ENCODE assay signal across 14 cellular contexts in genomic region chr1:36481771-36482723, GRCh38. TPM values are rescaled to one million over a fixed set of nuclear protein-coding genes. Genes with fewer than 3 reads are reported as not detected.
A peak's percentile ranks its signal among the peaks of the same experiment; 100 is the strongest.
DNase-seq lines count a peak whose midpoint lies in the region; ATAC-seq, FAIRE-seq and TF ChIP-seq lines count a peak whose summit lies in the region.
"Had no signal": no experiment of that assay in that cellular context is flagged by ENCODE, and none has a peak within 500 bp of the region (broad histone marks: within the 10 kb centered on the region; RNA-seq: fewer than 3 reads in every experiment).

No MANE protein-coding gene starts in this region.

- peak; percentile 21 to 51 for ATAC-seq in activated T-cell treated with anti-CD3 and anti-CD28 coated beads, Interleukin-2, amount 50 U/mL, for 4 hours
- peak; percentile 29 for ATAC-seq in HepG2
- ATAC-seq in HG03432 (IDR thresholded peaks at IDR 0.05; ENCODE audit: unreplicated experiment) = no peak

- H3K79me2 ChIP-seq in HepG2 (ENCODE audit: insufficient read depth, low read length) = no peaks in the 10 kb centered on the region

- peaks cover 7% of the 10 kb centered on the region for H3K4me1 Mint-ChIP-seq in activated T-cell treated with anti-CD3 and anti-CD28 coated beads, Interleukin-2, amount 50 U/mL, for 4 hours (ENCODE audit: low read depth)
- H3K4me1 Mint-ChIP-seq in activated T-helper 1 cell treated with anti-CD3 and anti-CD28 coated beads, Interleukin-12 subunit alpha, Interleukin-12 subunit beta, Interleukin-2, Interleukin-4 antibody, amounts not matched to agents 30 ng/mL and 10 ng/mL and 1 ng/mL, durations not matched to agents 14 hours and 24 hours and 36 hours (ENCODE audit: low read depth) = peaks cover 21% of the 10 kb centered on the region

- no peaks in the 10 kb centered on the region for H4K20me1 ChIP-seq in HepG2 (ENCODE audit: insufficient read depth, low read length)

- peak overlapping the region; percentile 83 for H3K27ac Mint-ChIP-seq in activated T-helper 1 cell treated with anti-CD3 and anti-CD28 coated beads, Interleukin-12 subunit alpha, Interleukin-12 subunit beta, Interleukin-2, Interleukin-4 antibody, amounts not matched to agents 30 ng/mL and 10 ng/mL and 1 ng/mL, durations not matched to agents 14 hours and 24 hours and 36 hours
- H3K27ac Mint-ChIP-seq: nephron had no signal

- intact Hi-C loops in activated T-helper 1 cell treated with anti-CD3 and anti-CD28 coated beads, Interleukin-12 subunit alpha, Interleukin-12 subunit beta, Interleukin-2, Interleukin-4 antibody, amounts not matched to agents 30 ng/mL and 10 ng/mL and 1 ng/mL, durations not matched to agents 14 hours and 24 hours and 36 hours (cut with micrococcal nuclease) = no loop called here
- intact Hi-C loops in HepG2 (cut with micrococcal nuclease; ENCODE audit: unreplicated experiment) = no loop called here
- intact Hi-C loops in stomach (cut with DNase I; ENCODE audit: low total_unique reads) = no loop called here

- H3K4me1 ChIP-seq in HepG2 (ENCODE audit: insufficient read depth, low read length) (peaks cover 53% of the 10 kb centered on the region), stomach (peaks cover 0 to 29% (median 16%) of the 10 kb centered on the region in 4 donors)

- peak overlapping the region; percentile 70 for H3K4me3 Mint-ChIP-seq in activated T-cell treated with anti-CD3 and anti-CD28 coated beads, Interleukin-2, amount 50 U/mL, for 4 hours
- peak overlapping the region; percentile 65 for H3K4me3 Mint-ChIP-seq in activated T-helper 1 cell treated with anti-CD3 and anti-CD28 coated beads, Interleukin-12 subunit alpha, Interleukin-12 subunit beta, Interleukin-2, Interleukin-4 antibody, amounts not matched to agents 30 ng/mL and 10 ng/mL and 1 ng/mL, durations not matched to agents 14 hours and 24 hours and 36 hours
- H3K4me3 Mint-ChIP-seq: nephron had no signal

- no peak for TF ChIP-seq EP300 in HepG2 (IDR thresholded peaks at IDR 0.05; ENCODE audit: low read depth in 2 of 2, low read length in 2 of 2)
- TF ChIP-seq EP300 in HepG2 (CRISPR knock-in tag; IDR thresholded peaks at IDR 0.05; ENCODE audit: borderline replicate concordance) = no peak
- no peak for TF ChIP-seq EP300 in stomach (IDR thresholded peaks at IDR 0.05)

- no peak for TF ChIP-seq CTCF in HepG2 (CRISPR knock-in tag; IDR thresholded peaks at IDR 0.05)
- no peak for TF ChIP-seq CTCF in stomach (IDR thresholded peaks at IDR 0.05)

- H3K36me3 Mint-ChIP-seq in activated T-cell treated with anti-CD3 and anti-CD28 coated beads, Interleukin-2, amount 50 U/mL, for 4 hours (ENCODE audit: insufficient read depth) = no peaks in the 10 kb centered on the region
- no peaks in the 10 kb centered on the region for H3K36me3 Mint-ChIP-seq in activated T-helper 1 cell treated with anti-CD3 and anti-CD28 coated beads, Interleukin-12 subunit alpha, Interleukin-12 subunit beta, Interleukin-2, Interleukin-4 antibody, amounts not matched to agents 30 ng/mL and 10 ng/mL and 1 ng/mL, durations not matched to agents 14 hours and 24 hours and 36 hours (ENCODE audit: low read depth)

- peak overlapping the region; percentile 83 for H3K9ac ChIP-seq in HepG2 (ENCODE audit: insufficient read depth, low read depth, low read length)

- CTCF ChIA-PET in HepG2 (lab: Yijun Ruan, JAX; ENCODE audit: low intra/inter-chr PET ratio, low total read pairs) = no interaction called here

- FAIRE-seq in HepG2 (lab: Jason Lieb, UNC) = no peak

- H3K4me3 ChIP-seq in HepG2 (replicated peaks in 1 of 3; ENCODE audit: insufficient read depth in 1 of 3, low read depth in 2 of 3, low read length in 3 of 3) = peak overlapping the region; percentile 53 to 83 (median 64)
- peak overlapping the region in 3 of 4 donors; percentile 5 to 35 (median 31) for H3K4me3 ChIP-seq in stomach

- H3K27me3 ChIP-seq in HepG2 (ENCODE audit: control insufficient read depth in 1 of 2, insufficient read depth in 2 of 2, low read length in 2 of 2) = no peaks in the 10 kb centered on the region; a peak in 1 of 5 replicates
- H3K27me3 ChIP-seq in stomach = peaks cover 0 to 24% (median 0%) of the 10 kb centered on the region in 3 donors
- H3K27me3 ChIP-seq: transverse colon had no signal

- no peak for TF ChIP-seq RAD21 in HepG2 (CRISPR knock-in tag; IDR thresholded peaks at IDR 0.05)

- peak overlapping the region; percentile 64 for H3K27ac ChIP-seq in HepG2 (ENCODE audit: extremely low read length, insufficient read depth, low read length)
- peak overlapping the region in 3 of 5 donors; percentile 16 to 78 (median 68) for H3K27ac ChIP-seq in stomach
- H3K27ac ChIP-seq: transverse colon had no signal

- H3K9me3 ChIP-seq in HepG2 (ENCODE audit: low read length) (no peaks in the 10 kb centered on the region), stomach (no peaks in the 10 kb centered on the region)
- H3K9me3 ChIP-seq: transverse colon had no signal

- DNase-seq in activated T-cell treated with anti-CD3 and anti-CD28 coated beads, Interleukin-2, amount 50 U/mL, for 4 hours = no peak
- DNase-seq in activated T-cell treated with anti-CD3 and anti-CD28 coated beads for 4 hours (no peak), HepG2 (ENCODE audit: low spot score) (no peak), stomach (no peak), hepatic stellate cell (ENCODE audit: low spot score) (no peak), hippocampal formation (lab: John Stamatoyannopoulos, UW) (no peak)
- no peak for DNase-seq in activated T-helper 1 cell treated with anti-CD3 and anti-CD28 coated beads, Interleukin-12 subunit alpha, Interleukin-12 subunit beta, Interleukin-2, Interleukin-4 antibody, amounts not matched to agents 30 ng/mL and 10 ng/mL and 1 ng/mL, durations not matched to agents 14 hours and 24 hours and 36 hours (ENCODE audit: low spot score)
- DNase-seq: NCI-H524 treated with DMSO at 0.1 percent for 48 hours; stimulated activated CD4-positive, alpha-beta T cell treated with anti-CD3 and anti-CD28 coated beads, Interleukin-4, amount 100 ng/mL, for 1 hour; transverse colon had no signal

- H3K4me2 ChIP-seq in HepG2 (ENCODE audit: low read depth, low read length) = peak overlapping the region; percentile 93

- no peaks in the 10 kb centered on the region for H3K9me3 Mint-ChIP-seq in activated T-cell treated with anti-CD3 and anti-CD28 coated beads, Interleukin-2, amount 50 U/mL, for 4 hours
- no peaks in the 10 kb centered on the region for H3K9me3 Mint-ChIP-seq in activated T-helper 1 cell treated with anti-CD3 and anti-CD28 coated beads, Interleukin-12 subunit alpha, Interleukin-12 subunit beta, Interleukin-2, Interleukin-4 antibody, amounts not matched to agents 30 ng/mL and 10 ng/mL and 1 ng/mL, durations not matched to agents 14 hours and 24 hours and 36 hours
- H3K9me3 Mint-ChIP-seq: nephron had no signal

- in situ Hi-C loops in HepG2 (cut with HindIII; ENCODE audit: extremely low pct_ligation_motif_present, low pct_unique_long_range_greater_than_20kb) = no loop called here

- TSS peak; percentile 33 for BruUV-seq in HepG2 (replicated peaks; lab: Mats Ljungman, UMichigan)

- POLR2A ChIA-PET in HepG2 (lab: Yijun Ruan, JAX) = interaction anchor here (0.7 to 2.6 kb wide), 5 partner anchors 10 to 96 kb away, joined by 3 to 21 read pairs (median 5); partner anchors contain the start of gene MRPS15

- H2AFZ ChIP-seq in HepG2 (ENCODE audit: low read length) = peak overlapping the region; percentile 65

- 16% methylated on average over 23 of the region's 26 CpGs for WGBS in HepG2 (ENCODE audit: low lambda C conversion rate)
- WGBS in stomach, 5 donors = 25 to 37% (median 30%) methylated on average over 24 to 26 of the region's 26 CpGs

- TF ChIP-seq POLR2A in HepG2 (IDR thresholded peaks at IDR 0.05; ENCODE audit: insufficient read depth in 1 of 2, low read depth in 2 of 2, low read length in 2 of 2) = no peak
- TF ChIP-seq POLR2A in stomach (IDR thresholded peaks at IDR 0.05) = no peak

- H3K27me3 Mint-ChIP-seq in activated T-cell treated with anti-CD3 and anti-CD28 coated beads, Interleukin-2, amount 50 U/mL, for 4 hours (ENCODE audit: low read depth) = peaks cover 6% of the 10 kb centered on the region
- peaks cover 2% of the 10 kb centered on the region for H3K27me3 Mint-ChIP-seq in activated T-helper 1 cell treated with anti-CD3 and anti-CD28 coated beads, Interleukin-12 subunit alpha, Interleukin-12 subunit beta, Interleukin-2, Interleukin-4 antibody, amounts not matched to agents 30 ng/mL and 10 ng/mL and 1 ng/mL, durations not matched to agents 14 hours and 24 hours and 36 hours (ENCODE audit: insufficient read depth)

- H3K36me3 ChIP-seq in HepG2 (replicated peaks in 1 of 2; ENCODE audit: control insufficient read depth in 1 of 2, insufficient read depth in 2 of 2, low read length in 2 of 2) = peaks cover 0 to 3% of the 10 kb centered on the region in 2 experiments; a peak in 1 of 5 replicates
- no peaks in the 10 kb centered on the region for H3K36me3 ChIP-seq in stomach
- H3K36me3 ChIP-seq: transverse colon had no signal

RNA-seq across cellular contexts. Expression of gene CSF3R, which starts 0.7 kb away (rescaled TPM):
- not detected for total RNA-seq in activated T-cell treated with anti-CD3 and anti-CD28 coated beads, Interleukin-2, amount 50 U/mL, for 4 hours
- 0.24 and 0.54 TPM in 2 replicates for total RNA-seq in activated T-helper 1 cell treated with anti-CD3 and anti-CD28 coated beads, Interleukin-12 subunit alpha, Interleukin-12 subunit beta, Interleukin-2, Interleukin-4 antibody, amounts not matched to agents 30 ng/mL and 10 ng/mL and 1 ng/mL, durations not matched to agents 14 hours and 24 hours and 36 hours
- 3.5 and 11.9 TPM in 2 replicates for total RNA-seq in HepG2 (2016; rRNA removed; fragmentation: Illumina TruSeq; extraction: Trizol)
- 2.8 and 3.1 TPM in 2 replicates for total RNA-seq in HepG2 (2016; cell fraction: cytosol; rRNA removed; fragmentation: Illumina TruSeq; extraction: Trizol; ENCODE audit: low read depth)
- 3.2 and 11.8 TPM in 2 replicates for total RNA-seq in HepG2 (2016; cell fraction: insoluble cytoplasmic fraction; rRNA removed; fragmentation: Illumina TruSeq; extraction: Trizol)
- 5.6 and 6.3 TPM in 2 replicates for total RNA-seq in HepG2 (2016; cell fraction: membrane; rRNA removed; fragmentation: Illumina TruSeq; extraction: Trizol)
- total RNA-seq in HepG2 (2016; cell fraction: nucleus; rRNA removed; fragmentation: Illumina TruSeq; extraction: Trizol) = 17.4 and 18.5 TPM in 2 replicates
- polyA plus RNA-seq in HepG2 (2011; rRNA removed) = 28.8 and 45.4 TPM in 2 replicates
- polyA plus RNA-seq in HepG2 (2011; cell fraction: cytosol; rRNA removed) = 14.7 and 16.4 TPM in 2 replicates
- polyA plus RNA-seq in HepG2 (2011; cell fraction: nucleus; rRNA removed) = 91.0 and 108 TPM in 2 replicates
- polyA plus RNA-seq in HepG2 (2012) = 30.0 and 40.7 TPM in 2 replicates
- polyA plus RNA-seq in HepG2 (2016; cell fraction: cytosol; fragmentation: Illumina TruSeq; extraction: Trizol; ENCODE audit: low read depth) = 2.0 and 2.5 TPM in 2 replicates
- polyA plus RNA-seq in HepG2 (2016; cell fraction: insoluble cytoplasmic fraction; fragmentation: Illumina TruSeq; extraction: Trizol; ENCODE audit: low read depth) = 5.0 and 5.6 TPM in 2 replicates
- polyA plus RNA-seq in HepG2 (2016; cell fraction: membrane; fragmentation: Illumina TruSeq; extraction: Trizol; ENCODE audit: low read depth) = 5.1 and 5.2 TPM in 2 replicates
- 40.8 and 46.3 TPM in 2 replicates for polyA plus RNA-seq in HepG2 (2016; cell fraction: nucleus; fragmentation: Illumina TruSeq; extraction: Trizol; ENCODE audit: insufficient read depth, low read depth)
- 1.5 and 20.2 TPM in 2 replicates for polyA minus RNA-seq in HepG2 (2011; rRNA and poly(A)+ RNA removed; ENCODE audit: low replicate concordance)
- 6.9 and 10.3 TPM in 2 replicates for polyA minus RNA-seq in HepG2 (2011; cell fraction: cytosol; rRNA and poly(A)+ RNA removed)
- polyA minus RNA-seq in HepG2 (2011; cell fraction: nucleus; rRNA and poly(A)+ RNA removed) = 28.3 and 40.9 TPM in 2 replicates
- total RNA-seq in stomach = 10 to 100 TPM in 4 of 5 donors, not detected in 1; 12.7 to 30.9 (median 21.2) TPM
- 1 to 10 TPM; 1.6 to 6.7 (median 5.8) TPM for polyA plus RNA-seq in stomach
- total RNA-seq: H4, M059J had no signal

RNA-seq across cellular contexts. Expression of gene MRPS15, which starts 17.9 kb away (rescaled TPM):
- 100 to 1,000 TPM; 117 to 133 (median 127) TPM for total RNA-seq in activated T-cell treated with anti-CD3 and anti-CD28 coated beads, Interleukin-2, amount 50 U/mL, for 4 hours
- total RNA-seq in activated T-helper 1 cell treated with anti-CD3 and anti-CD28 coated beads, Interleukin-12 subunit alpha, Interleukin-12 subunit beta, Interleukin-2, Interleukin-4 antibody, amounts not matched to agents 30 ng/mL and 10 ng/mL and 1 ng/mL, durations not matched to agents 14 hours and 24 hours and 36 hours = 118 and 121 TPM in 2 replicates
- total RNA-seq in HepG2 (2016; rRNA removed; fragmentation: Illumina TruSeq; extraction: Trizol) (113 and 137 TPM in 2 replicates), stomach (100 to 1,000 TPM in 1 of 5 donors, 10 to 100 TPM in 4; 21.9 to 110 (median 33.8) TPM)
- total RNA-seq in HepG2 (2016; cell fraction: cytosol; rRNA removed; fragmentation: Illumina TruSeq; extraction: Trizol; ENCODE audit: low read depth) = 206 and 254 TPM in 2 replicates
- 122 and 135 TPM in 2 replicates for total RNA-seq in HepG2 (2016; cell fraction: insoluble cytoplasmic fraction; rRNA removed; fragmentation: Illumina TruSeq; extraction: Trizol)
- 170 and 207 TPM in 2 replicates for total RNA-seq in HepG2 (2016; cell fraction: membrane; rRNA removed; fragmentation: Illumina TruSeq; extraction: Trizol)
- 55.2 and 55.8 TPM in 2 replicates for total RNA-seq in HepG2 (2016; cell fraction: nucleus; rRNA removed; fragmentation: Illumina TruSeq; extraction: Trizol)
- polyA plus RNA-seq in HepG2 (2011; rRNA removed) (53.3 and 59.0 TPM in 2 replicates), stomach (100 to 1,000 TPM; 152 to 163 (median 161) TPM)
- 63.3 and 64.9 TPM in 2 replicates for polyA plus RNA-seq in HepG2 (2011; cell fraction: cytosol; rRNA removed)
- 32.6 and 45.2 TPM in 2 replicates for polyA plus RNA-seq in HepG2 (2011; cell fraction: nucleus; rRNA removed)
- polyA plus RNA-seq in HepG2 (2012) = 46.7 and 60.7 TPM in 2 replicates
- 258 and 349 TPM in 2 replicates for polyA plus RNA-seq in HepG2 (2016; cell fraction: cytosol; fragmentation: Illumina TruSeq; extraction: Trizol; ENCODE audit: low read depth)
- 167 TPM in 2 replicates for polyA plus RNA-seq in HepG2 (2016; cell fraction: insoluble cytoplasmic fraction; fragmentation: Illumina TruSeq; extraction: Trizol; ENCODE audit: low read depth)
- 198 and 246 TPM in 2 replicates for polyA plus RNA-seq in HepG2 (2016; cell fraction: membrane; fragmentation: Illumina TruSeq; extraction: Trizol; ENCODE audit: low read depth)
- 109 and 110 TPM in 2 replicates for polyA plus RNA-seq in HepG2 (2016; cell fraction: nucleus; fragmentation: Illumina TruSeq; extraction: Trizol; ENCODE audit: insufficient read depth, low read depth)
- polyA minus RNA-seq in HepG2 (2011; rRNA and poly(A)+ RNA removed; ENCODE audit: low replicate concordance) = 12.8 and 22.8 TPM in 2 replicates
- polyA minus RNA-seq in HepG2 (2011; cell fraction: cytosol; rRNA and poly(A)+ RNA removed) = 16.6 and 17.9 TPM in 2 replicates
- polyA minus RNA-seq in HepG2 (2011; cell fraction: nucleus; rRNA and poly(A)+ RNA removed) = 21.8 and 27.1 TPM in 2 replicates

RNA-seq across cellular contexts. Expression of gene OSCP1, which starts 31.8 kb away (rescaled TPM):
- total RNA-seq in activated T-cell treated with anti-CD3 and anti-CD28 coated beads, Interleukin-2, amount 50 U/mL, for 4 hours = 1 to 10 TPM in 2 of 3 donors, under 1 TPM in 1; 0.61 to 1.8 (median 1.5) TPM
- 0.39 and 0.96 TPM in 2 replicates for total RNA-seq in activated T-helper 1 cell treated with anti-CD3 and anti-CD28 coated beads, Interleukin-12 subunit alpha, Interleukin-12 subunit beta, Interleukin-2, Interleukin-4 antibody, amounts not matched to agents 30 ng/mL and 10 ng/mL and 1 ng/mL, durations not matched to agents 14 hours and 24 hours and 36 hours
- total RNA-seq in HepG2 (2016; rRNA removed; fragmentation: Illumina TruSeq; extraction: Trizol) (0.60 and 0.86 TPM in 2 replicates), stomach (10 to 100 TPM in 2 of 5 donors, 1 to 10 TPM in 3; 1.7 to 69.4 (median 9.7) TPM)
- 0.71 and 1.1 TPM in 2 replicates for total RNA-seq in HepG2 (2016; cell fraction: cytosol; rRNA removed; fragmentation: Illumina TruSeq; extraction: Trizol; ENCODE audit: low read depth)
- total RNA-seq in HepG2 (2016; cell fraction: insoluble cytoplasmic fraction; rRNA removed; fragmentation: Illumina TruSeq; extraction: Trizol) = 1.0 and 1.6 TPM in 2 replicates
- total RNA-seq in HepG2 (2016; cell fraction: membrane; rRNA removed; fragmentation: Illumina TruSeq; extraction: Trizol) = 0.72 and 1.4 TPM in 2 replicates
- 0.34 and 1.4 TPM in 2 replicates for total RNA-seq in HepG2 (2016; cell fraction: nucleus; rRNA removed; fragmentation: Illumina TruSeq; extraction: Trizol)
- polyA plus RNA-seq in HepG2 (2011; rRNA removed) (0.84 and 0.85 TPM in 2 replicates), stomach (1 to 10 TPM; 5.3 to 9.5 (median 8.6) TPM)
- polyA plus RNA-seq in HepG2 (2011; cell fraction: cytosol; rRNA removed) = 0.46 and 0.48 TPM in 2 replicates
- 0.23 and 0.93 TPM in 2 replicates for polyA plus RNA-seq in HepG2 (2011; cell fraction: nucleus; rRNA removed)
- 1.3 TPM in 2 replicates for polyA plus RNA-seq in HepG2 (2012)
- polyA plus RNA-seq in HepG2 (2016; cell fraction: cytosol; fragmentation: Illumina TruSeq; extraction: Trizol; ENCODE audit: low read depth) = 0.35 and 0.55 TPM in 2 replicates
- polyA plus RNA-seq in HepG2 (2016; cell fraction: insoluble cytoplasmic fraction; fragmentation: Illumina TruSeq; extraction: Trizol; ENCODE audit: low read depth) = 0.72 and 0.93 TPM in 2 replicates
- polyA plus RNA-seq in HepG2 (2016; cell fraction: membrane; fragmentation: Illumina TruSeq; extraction: Trizol; ENCODE audit: low read depth) = 0.69 and 1.2 TPM in 2 replicates
- polyA plus RNA-seq in HepG2 (2016; cell fraction: nucleus; fragmentation: Illumina TruSeq; extraction: Trizol; ENCODE audit: insufficient read depth, low read depth) = 1.1 and 1.4 TPM in 2 replicates
- 0.56 and 3.7 TPM in 2 replicates for polyA minus RNA-seq in HepG2 (2011; rRNA and poly(A)+ RNA removed; ENCODE audit: low replicate concordance)
- polyA minus RNA-seq in HepG2 (2011; cell fraction: cytosol; rRNA and poly(A)+ RNA removed) = 0.62 TPM in 1 of 2 replicates, not detected in the other
- 1.4 and 2.0 TPM in 2 replicates for polyA minus RNA-seq in HepG2 (2011; cell fraction: nucleus; rRNA and poly(A)+ RNA removed)
